8 cellular contexts compared by ENCODE assay signal in genomic region chr15:23039151-23039916, GRCh38. TPM values are rescaled to one million over a fixed set of nuclear protein-coding genes. Genes with fewer than 3 reads are reported as not detected.
A peak's percentile ranks its signal among the peaks of the same experiment; 100 is the strongest.
DNase-seq lines count a peak whose midpoint lies in the region; ATAC-seq and TF ChIP-seq lines count a peak whose summit lies in the region.

Gene TUBGCP5 (minus strand): TSS chr15:23039569. CDS start chr15:23039543, 26 bp downstream.

- peak within 1 kb of the TSS; percentile 64 for H3K27ac ChIP-seq in caudate nucleus (ENCODE audit: low read depth, low read length)

- ATAC-seq in GM19025 (IDR thresholded peaks at IDR 0.05; ENCODE audit: low read depth, unreplicated experiment) (peak; percentile 83), HG03280 (IDR thresholded peaks at IDR 0.05; ENCODE audit: unreplicated experiment) (peak; percentile 95), activated B cell treated with CpG ODN at 0.5 μM for 24 hours (ENCODE audit: low read depth) (peak; percentile 96)

- CTCF ChIA-PET in activated B cell treated with CpG ODN at 0.5 μM for 24 hours (lab: Charles Lee) = no interaction called here

- peak; percentile 98 for DNase-seq in AG20443 (ENCODE audit: low spot score)
- peak; percentile 94 for DNase-seq in NCI-H345 (lab: John Stamatoyannopoulos, UW)
- DNase-seq in activated B cell treated with CpG ODN at 0.5 μM for 24 hours = peak; percentile 85
- peak; percentile 20 to 96 (median 88) for DNase-seq in caudate nucleus (lab: John Stamatoyannopoulos, UW)
- DNase-seq in iris pigment epithelial cell (ENCODE audit: low read depth) = peak; percentile 98
- peak; percentile 95 for DNase-seq in stimulated activated CD4-positive, alpha-beta T cell treated with anti-CD3 and anti-CD28 coated beads, Interleukin-12 subunit alpha, Interleukin-12 subunit beta, amount 100 ng/mL, for 24 hours (ENCODE audit: low read depth in 2 of 2)

- intact Hi-C loops in activated B cell treated with CpG ODN at 0.5 μM for 24 hours (cut with micrococcal nuclease) = loop anchor here (2.0 to 10.0 kb wide), 3 partner anchors 61 to 253 kb away; partner anchors contain the start of gene NIPA1

- peak within 1 kb of the TSS; percentile 88 for H3K27ac Mint-ChIP-seq in activated B cell treated with CpG ODN at 0.5 μM for 24 hours

- peak within 1 kb of the TSS; percentile 92 for H3K4me3 Mint-ChIP-seq in activated B cell treated with CpG ODN at 0.5 μM for 24 hours

- H3K27me3 Mint-ChIP-seq in activated B cell treated with CpG ODN at 0.5 μM for 24 hours = no peaks in the 10 kb centered on the region

- peaks cover 12% of the 10 kb centered on the region for H3K4me1 Mint-ChIP-seq in activated B cell treated with CpG ODN at 0.5 μM for 24 hours

- POLR2A ChIA-PET in activated B cell treated with CpG ODN at 0.5 μM for 24 hours (lab: Charles Lee) = interaction anchor here (0.5 to 1.9 kb wide), 9 partner anchors 9 to 253 kb away, joined by 3 to 18 read pairs (median 3); partner anchors contain the start of genes NIPA1 and NIPA2

- H3K9me3 Mint-ChIP-seq in activated B cell treated with CpG ODN at 0.5 μM for 24 hours = no peaks in the 10 kb centered on the region

- no peak for TF ChIP-seq CTCF in activated B cell treated with CpG ODN at 0.5 μM for 24 hours (IDR thresholded peaks at IDR 0.05)

- peaks cover 19% of the 10 kb centered on the region for H3K36me3 Mint-ChIP-seq in activated B cell treated with CpG ODN at 0.5 μM for 24 hours (ENCODE audit: low read depth)

RNA-seq across cellular contexts. Expression of gene TUBGCP5, which starts in this region (rescaled TPM):
- total RNA-seq in activated B cell treated with CpG ODN at 0.5 μM for 24 hours = 21.7 and 26.2 TPM in 2 replicates

Comparison
In these comparisons a context has a peak if more than half of its experiments do, and no peak if none do; other contexts are left out.
1. Peak in every context shown above with its lines: DNase-seq, ATAC-seq and H3K27ac ChIP-seq.